1 cellular context compared by ENCODE assay signal in the genomic region with DNA sequence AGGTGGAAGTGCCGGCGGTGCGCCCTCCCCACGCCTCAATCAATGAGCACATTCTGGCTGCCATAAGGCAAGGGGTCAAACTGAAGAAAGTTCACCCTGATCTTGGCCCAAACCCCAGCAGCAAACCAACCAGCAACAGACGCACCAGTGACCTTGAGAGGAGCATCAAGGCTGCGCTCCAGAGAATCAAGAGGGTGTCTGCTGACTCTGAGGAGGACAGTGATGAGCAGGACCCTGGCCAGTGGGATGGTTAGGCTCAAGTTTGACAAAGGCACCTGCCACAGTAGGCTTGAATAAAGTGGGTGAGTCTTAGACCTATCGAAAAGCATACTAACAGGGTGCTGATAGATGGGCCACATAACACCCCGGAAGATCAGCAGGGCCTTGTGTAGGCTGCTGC.
TF ChIP-seq lines count a peak whose summit lies in the region.

No MANE protein-coding gene starts in this region.

TF ChIP-seq in GM12878, 131 proteins besides CTCF, POLR2A, EP300 and RAD21:
- no peak for TF ChIP-seq JUNB (IDR thresholded peaks at IDR 0.05)
- no peak for TF ChIP-seq CREM (IDR thresholded peaks at IDR 0.05; ENCODE audit: low read depth)
- TF ChIP-seq REST (IDR thresholded peaks at IDR 0.05; ENCODE audit: low read depth, low read length) = no peak
- no peak for TF ChIP-seq IKZF2 (IDR thresholded peaks at IDR 0.05)
- no peak for TF ChIP-seq WRNIP1 (IDR thresholded peaks at IDR 0.05; ENCODE audit: borderline replicate concordance, low read depth, low read length)
- TF ChIP-seq BHLHE40 (IDR thresholded peaks at IDR 0.05; ENCODE audit: borderline replicate concordance in 1 of 2, low read depth in 2 of 2, low read length in 1 of 2) = no peak
- no peak for TF ChIP-seq SKIL (IDR thresholded peaks at IDR 0.05; ENCODE audit: low read depth, poor library complexity, severe bottlenecking)
- TF ChIP-seq MTA2 (IDR thresholded peaks at IDR 0.05; ENCODE audit: low read depth) = no peak
- TF ChIP-seq SUZ12 (IDR thresholded peaks at IDR 0.05; ENCODE audit: unreplicated experiment) = no peak
- TF ChIP-seq RAD51 (IDR thresholded peaks at IDR 0.05) = no peak
- TF ChIP-seq ZBTB33 (IDR thresholded peaks at IDR 0.05) = no peak
- TF ChIP-seq NRF1 (conservative IDR thresholded peaks at IDR 0.05; ENCODE audit: low read depth, low read length) = no peak
- no peak for TF ChIP-seq CUX1 (IDR thresholded peaks at IDR 0.05; ENCODE audit: insufficient replicate concordance, low read depth, low read length)
- TF ChIP-seq NR2C2 (IDR thresholded peaks at IDR 0.05; ENCODE audit: borderline replicate concordance, control insufficient read depth, insufficient read length, low read depth) = no peak
- TF ChIP-seq KAT2A (conservative IDR thresholded peaks at IDR 0.05; ENCODE audit: control insufficient read depth, low read depth, low read length) = no peak
- TF ChIP-seq POLR2AphosphoS2 (IDR thresholded peaks at IDR 0.05; ENCODE audit: low read depth, low read length) = no peak
- TF ChIP-seq ZNF217 (IDR thresholded peaks at IDR 0.05) = no peak
- no peak for TF ChIP-seq GABPA (IDR thresholded peaks at IDR 0.05; ENCODE audit: low read depth)
- TF ChIP-seq POLR2AphosphoS5 (IDR thresholded peaks at IDR 0.05; ENCODE audit: low read length) = no peak
- TF ChIP-seq IRF5 (IDR thresholded peaks at IDR 0.05; ENCODE audit: borderline replicate concordance) = no peak
